ENCODE assay signal across 8 cellular contexts in genomic region chr14:105680737-105681099, GRCh38.
DNase-seq lines count a peak whose midpoint lies in the region; ATAC-seq, FAIRE-seq and TF ChIP-seq lines count a peak whose summit lies in the region.
"Not testable (repeated sequence)": the region's sequence is repeated elsewhere in the genome, so short reads cannot be mapped to it uniquely, and the experiment has no call there.

No MANE protein-coding gene starts in this region.

- 27% methylated on average over 2 of the region's 14 CpGs for WGBS in right lobe of liver (ENCODE audit: insufficient coverage, low coverage, low lambda C conversion rate, missing lambda C conversion rate)

- not testable (repeated sequence) for H3K27me3 ChIP-seq in right lobe of liver

- not testable (repeated sequence) for TF ChIP-seq CTCF in right lobe of liver (IDR thresholded peaks at IDR 0.05)

- not testable (repeated sequence) for H3K27ac ChIP-seq in right lobe of liver

- peak; percentile 18 for DNase-seq in activated CD4-positive, alpha-beta T cell treated with anti-CD3 and anti-CD28 coated beads for 48 hours
- DNase-seq in right lobe of liver = not testable (repeated sequence)

- not testable (repeated sequence) for TF ChIP-seq POLR2A in right lobe of liver (IDR thresholded peaks at IDR 0.05)

- ATAC-seq in GM18867 (IDR thresholded peaks at IDR 0.05; ENCODE audit: unreplicated experiment) (peak; percentile 42), GM19463 (IDR thresholded peaks at IDR 0.05; ENCODE audit: unreplicated experiment) (peak; percentile 42), HG02571 (IDR thresholded peaks at IDR 0.05; ENCODE audit: unreplicated experiment) (peak; percentile 38), HG03045 (IDR thresholded peaks at IDR 0.05; ENCODE audit: unreplicated experiment) (peak; percentile 45), HG03469 (IDR thresholded peaks at IDR 0.05; ENCODE audit: unreplicated experiment) (peak; percentile 20), right lobe of liver (peak; percentile 3 to 69 (median 48))

- H3K4me3 ChIP-seq in right lobe of liver = not testable (repeated sequence)

- intact Hi-C loops in right lobe of liver (cut with DNase I) = loop anchor here (10.0 kb wide), 2 partner anchors 116 to 264 kb away; no protein-coding TSS in a partner anchor

- peak; percentile 70 for FAIRE-seq in A204.1 (lab: Jason Lieb, UNC)

- not testable (repeated sequence) for H3K9me3 ChIP-seq in right lobe of liver

- H3K36me3 ChIP-seq in right lobe of liver = not testable (repeated sequence)

- not testable (repeated sequence) for H3K4me1 ChIP-seq in right lobe of liver
